In genomic region chr1:121052081-121052660, GRCh38 we compare ENCODE assay signal across 8 cellular contexts.
DNase-seq lines count a peak whose midpoint lies in the region; ATAC-seq and TF ChIP-seq lines count a peak whose summit lies in the region.
"Not testable (repeated sequence)": the region's sequence is repeated elsewhere in the genome, so short reads cannot be mapped to it uniquely, and the experiment has no call there.

No MANE protein-coding gene starts in this region.

- H3K27ac Mint-ChIP-seq in CD14-positive monocyte; activated CD8-positive, alpha-beta T cell treated with anti-CD3 and anti-CD28 coated beads for 36 hours; activated naive CD8-positive, alpha-beta T cell treated with anti-CD3 and anti-CD28 coated beads for 36 hours; progenitor cell of endocrine pancreas; stimulated activated naive CD8-positive, alpha-beta T cell treated with anti-CD3 and anti-CD28 coated beads, Interleukin-15, amount 100 ng/mL, for 72 hours: not testable (repeated sequence)

- peak overlapping the region; percentile 39 for H3K9ac ChIP-seq in HUES6 (ENCODE audit: low read length)

- H4K20me1 ChIP-seq in hepatocyte (ENCODE audit: insufficient read depth, poor library complexity, severe bottlenecking): not testable (repeated sequence)

- H3K4me1 Mint-ChIP-seq in CD14-positive monocyte: peaks cover 19% of the 10 kb centered on the region
- not testable (repeated sequence) for H3K4me1 Mint-ChIP-seq in activated CD8-positive, alpha-beta T cell treated with anti-CD3 and anti-CD28 coated beads for 36 hours (ENCODE audit: low read depth); activated naive CD8-positive, alpha-beta T cell treated with anti-CD3 and anti-CD28 coated beads for 36 hours; progenitor cell of endocrine pancreas (ENCODE audit: low read depth)
- peaks cover 14% of the 10 kb centered on the region for H3K4me1 Mint-ChIP-seq in stimulated activated naive CD8-positive, alpha-beta T cell treated with anti-CD3 and anti-CD28 coated beads, Interleukin-15, amount 100 ng/mL, for 72 hours

- H3K4me2 ChIP-seq in hepatocyte: peak overlapping the region; percentile 62

- DNase-seq in CD14-positive monocyte (ENCODE audit: low spot score); activated CD8-positive, alpha-beta T cell treated with anti-CD3 and anti-CD28 coated beads for 36 hours; hepatocyte (ENCODE audit: low spot score); progenitor cell of endocrine pancreas (ENCODE audit: low spot score, unreplicated experiment); stimulated activated naive CD8-positive, alpha-beta T cell treated with anti-CD3 and anti-CD28 coated beads, Interleukin-15, amount 100 ng/mL, for 72 hours: not testable (repeated sequence)
- DNase-seq in activated naive CD8-positive, alpha-beta T cell treated with anti-CD3 and anti-CD28 coated beads for 36 hours: peak; percentile 8
- peak in 1 of 2 donors; percentile 82 for DNase-seq in left lung

- H3K4me3 ChIP-seq in HUES6 (ENCODE audit: low read depth, low read length): peak overlapping the region; percentile 47
- not testable (repeated sequence) for H3K4me3 ChIP-seq in hepatocyte, left lung

- H2AFZ ChIP-seq in hepatocyte: not testable (repeated sequence)

- H3K4me1 ChIP-seq in HUES6 (ENCODE audit: control insufficient read depth, insufficient read depth, low read length); hepatocyte (ENCODE audit: insufficient read depth); left lung: not testable (repeated sequence)

- CTCF ChIA-PET in activated CD8-positive, alpha-beta T cell treated with anti-CD3 and anti-CD28 coated beads for 36 hours (lab: Charles Lee): not testable (repeated sequence)

- not testable (repeated sequence) for H3K36me3 ChIP-seq in HUES6 (ENCODE audit: control insufficient read depth, insufficient read depth, low read length); hepatocyte (replicated peaks; ENCODE audit: insufficient read depth, low read depth); left lung

- H3K27ac ChIP-seq in HUES6 (ENCODE audit: low read depth, low read length); hepatocyte; left lung: not testable (repeated sequence)

- POLR2A ChIA-PET in activated CD8-positive, alpha-beta T cell treated with anti-CD3 and anti-CD28 coated beads for 36 hours (lab: Charles Lee): not testable (repeated sequence)

- 8% methylated on average over 31 of the region's 34 CpGs for WGBS in hepatocyte (ENCODE audit: low lambda C conversion rate, missing lambda C conversion rate)

- H3K9me2 ChIP-seq in hepatocyte (replicated peaks; ENCODE audit: insufficient read depth): not testable (repeated sequence)

- not testable (repeated sequence) for H3K36me3 Mint-ChIP-seq in CD14-positive monocyte; activated CD8-positive, alpha-beta T cell treated with anti-CD3 and anti-CD28 coated beads for 36 hours (ENCODE audit: low read depth); activated naive CD8-positive, alpha-beta T cell treated with anti-CD3 and anti-CD28 coated beads for 36 hours; progenitor cell of endocrine pancreas (ENCODE audit: insufficient read depth)

- peak overlapping the region; percentile 63 to 91 for H3K4me3 Mint-ChIP-seq in CD14-positive monocyte
- H3K4me3 Mint-ChIP-seq in activated CD8-positive, alpha-beta T cell treated with anti-CD3 and anti-CD28 coated beads for 36 hours: peak overlapping the region; percentile 34
- H3K4me3 Mint-ChIP-seq in activated naive CD8-positive, alpha-beta T cell treated with anti-CD3 and anti-CD28 coated beads for 36 hours: peak overlapping the region; percentile 61
- H3K4me3 Mint-ChIP-seq in progenitor cell of endocrine pancreas (ENCODE audit: low read depth): peak overlapping the region; percentile 24
- H3K4me3 Mint-ChIP-seq in stimulated activated naive CD8-positive, alpha-beta T cell treated with anti-CD3 and anti-CD28 coated beads, Interleukin-15, amount 100 ng/mL, for 72 hours: peak overlapping the region; percentile 65 to 72

- H3K27me3 Mint-ChIP-seq in CD14-positive monocyte (ENCODE audit: low read depth in 3 of 3) (peaks cover 11 to 19% (median 14%) of the 10 kb centered on the region in 3 donors), progenitor cell of endocrine pancreas (peaks cover 25% of the 10 kb centered on the region)
- H3K27me3 Mint-ChIP-seq in activated CD8-positive, alpha-beta T cell treated with anti-CD3 and anti-CD28 coated beads for 36 hours: not testable (repeated sequence)
- peaks cover 18% of the 10 kb centered on the region for H3K27me3 Mint-ChIP-seq in activated naive CD8-positive, alpha-beta T cell treated with anti-CD3 and anti-CD28 coated beads for 36 hours
- peaks cover 35% of the 10 kb centered on the region for H3K27me3 Mint-ChIP-seq in stimulated activated naive CD8-positive, alpha-beta T cell treated with anti-CD3 and anti-CD28 coated beads, Interleukin-15, amount 100 ng/mL, for 72 hours

- not testable (repeated sequence) for H3K9me3 ChIP-seq in HUES6 (ENCODE audit: control insufficient read depth, insufficient read depth, low read depth, low read length); hepatocyte (ENCODE audit: low read depth); left lung

- intact Hi-C loops in CD14-positive monocyte (cut with micrococcal nuclease); activated CD8-positive, alpha-beta T cell treated with anti-CD3 and anti-CD28 coated beads for 36 hours (cut with micrococcal nuclease); left lung (cut with DNase I): not testable (repeated sequence)

- peak; percentile 53 for ATAC-seq in activated CD8-positive, alpha-beta T cell treated with anti-CD3 and anti-CD28 coated beads for 36 hours
- peak; percentile 26 for ATAC-seq in left lung
- ATAC-seq in stimulated activated naive CD8-positive, alpha-beta T cell treated with anti-CD3 and anti-CD28 coated beads, Interleukin-15, amount 100 ng/mL, for 72 hours: peak; percentile 29

- H3K27me3 ChIP-seq in HUES6 (ENCODE audit: control insufficient read depth, insufficient read depth, low read length) (peaks cover 15% of the 10 kb centered on the region), left lung (peaks cover 4 to 19% of the 10 kb centered on the region in 2 donors)
- H3K27me3 ChIP-seq in hepatocyte: not testable (repeated sequence)

- H3K9me3 Mint-ChIP-seq in CD14-positive monocyte; activated CD8-positive, alpha-beta T cell treated with anti-CD3 and anti-CD28 coated beads for 36 hours; activated naive CD8-positive, alpha-beta T cell treated with anti-CD3 and anti-CD28 coated beads for 36 hours; progenitor cell of endocrine pancreas (ENCODE audit: low read depth); stimulated activated naive CD8-positive, alpha-beta T cell treated with anti-CD3 and anti-CD28 coated beads, Interleukin-15, amount 100 ng/mL, for 72 hours: not testable (repeated sequence)

- H3K79me2 ChIP-seq in hepatocyte: not testable (repeated sequence)

- not testable (repeated sequence) for TF ChIP-seq CTCF in CD14-positive monocyte (IDR thresholded peaks at IDR 0.05); activated CD8-positive, alpha-beta T cell treated with anti-CD3 and anti-CD28 coated beads for 36 hours (IDR thresholded peaks at IDR 0.05); hepatocyte (IDR thresholded peaks at IDR 0.05; ENCODE audit: poor library complexity); left lung (IDR thresholded peaks at IDR 0.05); progenitor cell of endocrine pancreas (IDR thresholded peaks at IDR 0.05; ENCODE audit: unreplicated experiment)

Comparison
In these comparisons a context has a peak if more than half of its experiments do, and no peak if none do; other contexts are left out.
1. H3K4me3 Mint-ChIP-seq: peak in every context shown above with its lines; median percentile 77 in CD14-positive monocyte; 68 in stimulated activated naive CD8-positive, alpha-beta T cell treated with anti-CD3 and anti-CD28 coated beads, Interleukin-15, amount 100 ng/mL, for 72 hours; 61 in activated naive CD8-positive, alpha-beta T cell treated with anti-CD3 and anti-CD28 coated beads for 36 hours; 34 in activated CD8-positive, alpha-beta T cell treated with anti-CD3 and anti-CD28 coated beads for 36 hours; 24 in progenitor cell of endocrine pancreas.